ENCODE assay signal across 8 cellular contexts in the genomic region with DNA sequence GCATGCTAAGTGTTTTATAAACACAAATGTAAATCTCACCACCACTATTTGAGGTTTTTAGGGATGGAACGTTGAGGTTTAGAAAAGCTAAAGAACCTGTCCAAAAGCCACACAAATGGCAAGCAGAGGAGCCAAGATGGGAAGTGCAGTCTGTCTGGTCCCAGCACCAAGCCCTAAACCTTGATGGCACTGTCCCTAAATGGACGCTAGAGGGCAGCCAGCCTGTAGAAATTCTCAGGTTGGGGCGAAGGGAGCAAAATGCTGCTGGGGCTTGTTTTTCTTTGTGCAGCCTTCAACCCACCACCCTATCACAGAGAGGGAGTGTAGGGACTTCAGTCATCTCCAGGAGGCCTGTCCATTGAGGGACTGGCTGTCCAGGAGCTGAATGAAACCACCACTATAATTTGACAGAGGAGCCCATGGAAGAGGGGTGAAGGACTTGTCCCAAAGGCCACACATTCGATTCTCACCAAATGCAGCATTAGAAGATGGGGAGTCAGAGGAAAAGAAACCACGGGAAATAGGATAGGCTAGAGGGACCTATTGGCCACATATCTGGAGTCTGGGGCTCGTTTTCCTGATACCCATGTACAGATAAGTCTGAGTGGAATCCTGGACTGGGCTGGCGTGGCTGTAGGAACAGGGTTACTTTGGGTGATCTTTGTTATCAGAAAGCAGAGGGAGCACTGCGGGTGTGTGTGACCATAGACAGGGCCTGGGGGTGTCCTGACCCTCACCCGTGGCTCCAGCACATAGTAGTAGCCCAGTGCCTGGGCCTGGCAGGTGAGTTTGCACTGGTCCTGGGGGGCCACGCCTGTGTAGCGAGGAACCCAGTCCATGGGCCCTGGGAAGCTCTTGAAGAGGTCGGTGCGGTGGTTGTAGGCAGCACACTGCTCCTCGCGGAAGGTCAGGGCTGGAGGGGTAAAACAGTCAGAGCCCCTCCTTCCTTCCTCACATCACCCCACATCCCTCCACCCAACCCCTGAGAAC. TPM values are rescaled to one million over a fixed set of nuclear protein-coding genes. Genes with fewer than 3 reads are reported as not detected.
DNase-seq lines count a peak whose midpoint lies in the region; ATAC-seq and TF ChIP-seq lines count a peak whose summit lies in the region.

No MANE protein-coding gene starts in this region.

- peaks cover 40 to 60% of the 10 kb centered on the region in 2 donors for H3K4me1 Mint-ChIP-seq in natural killer cell

- no peaks in the 10 kb centered on the region for H3K27me3 Mint-ChIP-seq in natural killer cell (ENCODE audit: low read depth in 2 of 2)

- no peaks in the 10 kb centered on the region for H3K79me2 ChIP-seq in OCI-LY1 (ENCODE audit: insufficient read depth, low read length)

- no peak overlapping the region for H3K4me2 ChIP-seq in OCI-LY1 (ENCODE audit: low read length)

- no peaks in the 10 kb centered on the region for H3F3A ChIP-seq in OCI-LY1 (ENCODE audit: insufficient read depth, low read length)

- no peak overlapping the region for H3K9ac ChIP-seq in OCI-LY1 (ENCODE audit: low read length)

- H3K27ac ChIP-seq in OCI-LY1 (ENCODE audit: low read depth, low read length, poor library complexity, severe bottlenecking) (no peak overlapping the region), testis (no peak overlapping the region)

- 58 to 59% methylated on average over 15 of the region's 15 CpGs for WGBS in testis, 2 donors

- no peaks in the 10 kb centered on the region for H3K36me3 ChIP-seq in OCI-LY1 (ENCODE audit: insufficient read depth, low read length)
- H3K36me3 ChIP-seq in testis (ENCODE audit: low read depth, missing control alignments), result no peaks in the 10 kb centered on the region

- no peaks in the 10 kb centered on the region for H3K9me3 ChIP-seq in OCI-LY1 (ENCODE audit: low read length)
- H3K9me3 ChIP-seq in testis, result no peaks in the 10 kb centered on the region

- peaks cover 5% of the 10 kb centered on the region for H3K4me1 ChIP-seq in OCI-LY1 (ENCODE audit: insufficient read depth, low read length, severe bottlenecking)
- H3K4me1 ChIP-seq in testis, result peaks cover 18% of the 10 kb centered on the region

- H3K36me3 Mint-ChIP-seq in natural killer cell, result no peaks in the 10 kb centered on the region

- TF ChIP-seq CTCF in OCI-LY1 (IDR thresholded peaks at IDR 0.05; ENCODE audit: low read length) (peak; percentile 95), epithelial cell of proximal tubule (conservative IDR thresholded peaks at IDR 0.05; ENCODE audit: low read depth, low read length) (peak; percentile 92), natural killer cell (IDR thresholded peaks at IDR 0.05) (peak; percentile 85), testis (IDR thresholded peaks at IDR 0.05) (peak; percentile 70 to 76 (median 70))

- peak; percentile 85 to 91 (median 85) for ATAC-seq in natural killer cell

- TF ChIP-seq POLR2A in testis (IDR thresholded peaks at IDR 0.05), result no peak

- peak; percentile 82 for DNase-seq in AG20443 (ENCODE audit: low spot score)
- DNase-seq in GM19238 (ENCODE audit: insufficient read length, low spot score), result peak; percentile 70
- peak; percentile 86 for DNase-seq in KBM-7
- peak; percentile 57 for DNase-seq in activated T-cell treated with anti-CD3 and anti-CD28 coated beads for 24 hours (ENCODE audit: low read depth)
- no peak for DNase-seq in epithelial cell of proximal tubule (ENCODE audit: low read depth)
- peak; percentile 48 for DNase-seq in natural killer cell
- DNase-seq in testis, result peak; percentile 77

- peak overlapping the region; percentile 89 to 92 for H3K27ac Mint-ChIP-seq in natural killer cell

- no peaks in the 10 kb centered on the region for H3K9me3 Mint-ChIP-seq in natural killer cell

- H3K9me2 ChIP-seq in OCI-LY1 (ENCODE audit: low read depth, low read length), result no peaks in the 10 kb centered on the region

- intact Hi-C loops in natural killer cell (cut with micrococcal nuclease), result no loop called here
- intact Hi-C loops in testis (cut with DNase I; ENCODE audit: low total_unique reads), result no loop called here

- H3K27me3 ChIP-seq in OCI-LY1 (ENCODE audit: insufficient read depth, low read length), result no peaks in the 10 kb centered on the region
- H3K27me3 ChIP-seq in testis, result no peaks in the 10 kb centered on the region

- H3K4me3 ChIP-seq in OCI-LY1 (ENCODE audit: low read depth, low read length, poor library complexity, severe bottlenecking), result no peak overlapping the region
- no peak overlapping the region for H3K4me3 ChIP-seq in epithelial cell of proximal tubule (ENCODE audit: low read depth, low read length)
- H3K4me3 ChIP-seq in testis, result no peak overlapping the region

- no peak overlapping the region for H2AFZ ChIP-seq in OCI-LY1 (ENCODE audit: low read length)

- no peaks in the 10 kb centered on the region for H4K20me1 ChIP-seq in OCI-LY1 (ENCODE audit: insufficient read depth, low read length)

- H3K4me3 Mint-ChIP-seq in natural killer cell, result peak overlapping the region; percentile 86

- in situ Hi-C loops in KBM-7 (cut with MboI; ENCODE audit: low pct_unique_long_range_greater_than_20kb, low sequenced_read_pairs), result loop anchor here (25.0 kb wide), 1 partner anchor 195 kb away; no protein-coding TSS in a partner anchor

RNA-seq across cellular contexts. Expression of a gene that starts 6.1 kb away (rescaled TPM):
- total RNA-seq in epithelial cell of proximal tubule, result under 0.01 TPM in 1 of 2 replicates, not detected in the other
- under 1 TPM; 0.14 to 0.20 (median 0.14) TPM for total RNA-seq in natural killer cell
- total RNA-seq in testis, result 1 to 10 TPM; 2.4 to 3.2 TPM
- polyA plus RNA-seq in testis (ENCODE audit: insufficient read depth, low read depth, low replicate concordance), result 2.7 TPM

RNA-seq across cellular contexts. Expression of a gene that starts 9.4 kb away (rescaled TPM):
- total RNA-seq in epithelial cell of proximal tubule (104 and 124 TPM in 2 replicates), natural killer cell (10 to 100 TPM; 74.7 to 88.8 (median 84.7) TPM), testis (100 to 1,000 TPM; 117 to 129 TPM)
- 82.9 TPM for polyA plus RNA-seq in testis (ENCODE audit: insufficient read depth, low read depth, low replicate concordance)

RNA-seq across cellular contexts. Expression of a gene that starts 15.5 kb away (rescaled TPM):
- total RNA-seq in epithelial cell of proximal tubule, result 46.2 and 50.7 TPM in 2 replicates
- 10 to 100 TPM; 58.4 to 62.2 (median 59.4) TPM for total RNA-seq in natural killer cell
- total RNA-seq in testis, result 10 to 100 TPM; 46.3 to 62.2 TPM
- polyA plus RNA-seq in testis (ENCODE audit: insufficient read depth, low read depth, low replicate concordance), result 56.2 TPM

RNA-seq across cellular contexts. Expression of a gene that starts 22.3 kb away (rescaled TPM):
- total RNA-seq in epithelial cell of proximal tubule (not detected in 2 replicates), natural killer cell (100 to 1,000 TPM; 226 to 281 (median 259) TPM), testis (10 to 100 TPM in 1 of 2 donors, 1 to 10 TPM in 1; 2.1 to 13.3 TPM)
- polyA plus RNA-seq in testis (ENCODE audit: insufficient read depth, low read depth, low replicate concordance), result 60.9 TPM

RNA-seq across cellular contexts. Expression of a gene that starts 26.5 kb away (rescaled TPM):
- total RNA-seq in epithelial cell of proximal tubule (20.3 and 22.0 TPM in 2 replicates), natural killer cell (10 to 100 TPM; 45.5 to 66.3 (median 57.4) TPM), testis (10 to 100 TPM; 19.5 to 24.8 TPM)
- polyA plus RNA-seq in testis (ENCODE audit: insufficient read depth, low read depth, low replicate concordance), result 20.5 TPM
